1 cellular context compared by ENCODE assay signal in the genomic region with DNA sequence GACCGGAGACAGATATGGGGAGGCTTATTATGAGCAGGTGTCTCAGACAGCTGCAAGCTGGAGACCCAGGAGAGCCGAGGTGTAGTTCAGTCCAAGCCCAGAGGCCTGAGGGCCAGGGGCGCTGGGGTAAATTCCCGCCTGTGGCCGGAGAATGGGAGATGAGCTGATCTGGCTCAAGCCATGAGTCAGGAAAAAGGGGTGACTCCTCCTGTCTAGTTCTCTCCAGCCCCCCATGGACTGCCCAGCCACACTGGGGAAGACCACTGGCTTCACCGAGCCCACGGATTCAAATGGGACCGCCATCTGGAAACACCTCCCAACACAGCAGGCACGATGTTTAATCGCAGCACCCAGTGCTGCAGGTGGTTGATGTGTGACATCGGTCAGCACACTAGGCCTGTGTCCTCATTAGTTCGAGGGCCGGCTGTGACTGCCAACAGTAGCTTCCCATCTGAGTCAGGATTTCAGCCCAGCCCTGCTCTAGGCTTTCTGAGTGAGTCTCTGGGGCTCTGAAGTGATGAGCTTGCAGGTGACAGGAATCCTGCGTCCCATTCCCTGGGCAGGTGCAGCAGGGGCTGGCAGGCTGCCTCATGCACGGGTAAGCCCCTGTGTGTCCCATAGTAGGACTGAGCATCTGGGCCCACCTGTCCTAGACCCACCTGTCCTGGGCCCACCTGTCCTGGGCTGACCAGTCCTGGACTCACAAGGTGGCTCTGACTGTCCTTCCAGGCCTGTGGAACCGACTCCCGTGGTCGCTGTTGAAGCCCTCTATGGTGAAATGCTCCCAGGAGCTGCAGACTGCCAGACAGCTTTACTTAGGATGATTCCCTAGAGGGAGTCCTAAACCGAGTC.
A peak's percentile ranks its signal among the peaks of the same experiment; 100 is the strongest.
TF ChIP-seq lines count a peak whose summit lies in the region.

No MANE protein-coding gene starts in this region.

TF ChIP-seq in GM12878, 131 proteins besides CTCF, POLR2A, EP300 and RAD21:
- TF ChIP-seq, protein P1, sequence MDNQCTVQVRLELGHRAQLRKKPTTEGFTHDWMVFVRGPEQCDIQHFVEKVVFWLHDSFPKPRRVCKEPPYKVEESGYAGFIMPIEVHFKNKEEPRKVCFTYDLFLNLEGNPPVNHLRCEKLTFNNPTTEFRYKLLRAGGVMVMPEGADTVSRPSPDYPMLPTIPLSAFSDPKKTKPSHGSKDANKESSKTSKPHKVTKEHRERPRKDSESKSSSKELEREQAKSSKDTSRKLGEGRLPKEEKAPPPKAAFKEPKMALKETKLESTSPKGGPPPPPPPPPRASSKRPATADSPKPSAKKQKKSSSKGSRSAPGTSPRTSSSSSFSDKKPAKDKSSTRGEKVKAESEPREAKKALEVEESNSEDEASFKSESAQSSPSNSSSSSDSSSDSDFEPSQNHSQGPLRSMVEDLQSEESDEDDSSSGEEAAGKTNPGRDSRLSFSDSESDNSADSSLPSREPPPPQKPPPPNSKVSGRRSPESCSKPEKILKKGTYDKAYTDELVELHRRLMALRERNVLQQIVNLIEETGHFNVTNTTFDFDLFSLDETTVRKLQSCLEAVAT (IDR thresholded peaks at IDR 0.05) = 0 out of 2 replicates have a peak, but pooled peaks have one; percentile 11
- no peak for TF ChIP-seq SRF (IDR thresholded peaks at IDR 0.05; ENCODE audit: low read depth in 2 of 2, low read length in 2 of 2)
